ENCODE assay signal across 7 cellular contexts in genomic region chrX:130109429-130110378, GRCh38. TPM values are rescaled to one million over a fixed set of nuclear protein-coding genes. Genes with fewer than 3 reads are reported as not detected.
DNase-seq lines count a peak whose midpoint lies in the region; ATAC-seq and TF ChIP-seq lines count a peak whose summit lies in the region.

No MANE protein-coding gene starts in this region.

- peak overlapping the region; percentile 49 for H2AFZ ChIP-seq in hepatocyte

- H3K4me3 Mint-ChIP-seq in activated T-helper 2 cell treated with anti-CD3 and anti-CD28 coated beads, Interferon-gamma antibody, Interleukin-2, Interleukin-4, amounts not matched to agents 10 μg/mL and 5 μg/mL and 100 μg/mL, durations not matched to agents 14 hours and 24 hours and 36 hours (ENCODE audit: low read depth): peak overlapping the region; percentile 94
- H3K4me3 Mint-ChIP-seq in stimulated activated effector memory CD8-positive, alpha-beta T cell treated with anti-CD3 and anti-CD28 coated beads, Interleukin-12 subunit alpha, Interleukin-12 subunit beta, amount 100 ng/mL, for 72 hours: peak overlapping the region; percentile 84

- ATAC-seq in HG03342 (IDR thresholded peaks at IDR 0.05; ENCODE audit: unreplicated experiment): peak; percentile 5
- peak; percentile 43 for ATAC-seq in stimulated activated effector memory CD8-positive, alpha-beta T cell treated with anti-CD3 and anti-CD28 coated beads, Interleukin-12 subunit alpha, Interleukin-12 subunit beta, amount 100 ng/mL, for 72 hours
- ATAC-seq in HG03439 (IDR thresholded peaks at IDR 0.05; ENCODE audit: unreplicated experiment): no peak
- ATAC-seq in esophagus mucosa: no peak

- no peak for TF ChIP-seq CTCF in hepatocyte (IDR thresholded peaks at IDR 0.05; ENCODE audit: poor library complexity)

- H3K4me3 ChIP-seq in hepatocyte: peak overlapping the region; percentile 77

- H3K4me2 ChIP-seq in hepatocyte: peak overlapping the region; percentile 76

- no peaks in the 10 kb centered on the region for H3K27me3 ChIP-seq in hepatocyte

- peak; percentile 34 for TF ChIP-seq POLR2A in GM18951 (IDR thresholded peaks at IDR 0.05; ENCODE audit: extremely low read depth, insufficient read depth, insufficient read length)

- peak overlapping the region; percentile 99 for H3K27ac ChIP-seq in hepatocyte

- intact Hi-C loops in activated T-helper 2 cell treated with anti-CD3 and anti-CD28 coated beads, Interferon-gamma antibody, Interleukin-2, Interleukin-4, amounts not matched to agents 10 μg/mL and 5 μg/mL and 100 μg/mL, durations not matched to agents 14 hours and 24 hours and 36 hours (cut with micrococcal nuclease): loop anchor here (1.0 to 2.0 kb wide), 3 partner anchors 17 to 55 kb away; partner anchors contain the start of gene AIFM1

- H3K4me1 ChIP-seq in hepatocyte (ENCODE audit: insufficient read depth): peaks cover 7% of the 10 kb centered on the region

- H3K36me3 ChIP-seq in hepatocyte (replicated peaks; ENCODE audit: insufficient read depth, low read depth): no peaks in the 10 kb centered on the region

- in situ Hi-C loops in GM18951 (cut with MboI; ENCODE audit: low sequenced_read_pairs, unreplicated experiment): no loop called here

- peak overlapping the region; percentile 84 for H3K27ac Mint-ChIP-seq in activated T-helper 2 cell treated with anti-CD3 and anti-CD28 coated beads, Interferon-gamma antibody, Interleukin-2, Interleukin-4, amounts not matched to agents 10 μg/mL and 5 μg/mL and 100 μg/mL, durations not matched to agents 14 hours and 24 hours and 36 hours
- H3K27ac Mint-ChIP-seq in stimulated activated effector memory CD8-positive, alpha-beta T cell treated with anti-CD3 and anti-CD28 coated beads, Interleukin-12 subunit alpha, Interleukin-12 subunit beta, amount 100 ng/mL, for 72 hours: peak overlapping the region; percentile 78

- peaks cover 37% of the 10 kb centered on the region for H3K79me2 ChIP-seq in hepatocyte

- peaks cover 36% of the 10 kb centered on the region for H3K4me1 Mint-ChIP-seq in activated T-helper 2 cell treated with anti-CD3 and anti-CD28 coated beads, Interferon-gamma antibody, Interleukin-2, Interleukin-4, amounts not matched to agents 10 μg/mL and 5 μg/mL and 100 μg/mL, durations not matched to agents 14 hours and 24 hours and 36 hours (ENCODE audit: low read depth)
- H3K4me1 Mint-ChIP-seq in stimulated activated effector memory CD8-positive, alpha-beta T cell treated with anti-CD3 and anti-CD28 coated beads, Interleukin-12 subunit alpha, Interleukin-12 subunit beta, amount 100 ng/mL, for 72 hours: peaks cover 40% of the 10 kb centered on the region

- no peaks in the 10 kb centered on the region for H3K9me3 ChIP-seq in hepatocyte (ENCODE audit: low read depth)

- H3K27me3 Mint-ChIP-seq in activated T-helper 2 cell treated with anti-CD3 and anti-CD28 coated beads, Interferon-gamma antibody, Interleukin-2, Interleukin-4, amounts not matched to agents 10 μg/mL and 5 μg/mL and 100 μg/mL, durations not matched to agents 14 hours and 24 hours and 36 hours (ENCODE audit: low read depth): no peaks in the 10 kb centered on the region

- no peak for DNase-seq in activated T-helper 2 cell treated with anti-CD3 and anti-CD28 coated beads, Interferon-gamma antibody, Interleukin-2, Interleukin-4, amounts not matched to agents 10 μg/mL and 5 μg/mL and 100 μg/mL, durations not matched to agents 14 hours and 24 hours and 36 hours (ENCODE audit: low spot score)
- peak; percentile 40 for DNase-seq in hepatocyte (ENCODE audit: low spot score)
- DNase-seq in stimulated activated effector memory CD8-positive, alpha-beta T cell treated with anti-CD3 and anti-CD28 coated beads, Interleukin-12 subunit alpha, Interleukin-12 subunit beta, amount 100 ng/mL, for 72 hours (ENCODE audit: low spot score in 2 of 2): peak in 1 of 2 donors; percentile 50

- WGBS in hepatocyte (ENCODE audit: low lambda C conversion rate, missing lambda C conversion rate): 57% methylated on average over 39 of the region's 81 CpGs

- no peaks in the 10 kb centered on the region for H3K9me2 ChIP-seq in hepatocyte (replicated peaks; ENCODE audit: insufficient read depth)

- no peaks in the 10 kb centered on the region for H4K20me1 ChIP-seq in hepatocyte (ENCODE audit: insufficient read depth, poor library complexity, severe bottlenecking)

- H3K36me3 Mint-ChIP-seq in activated T-helper 2 cell treated with anti-CD3 and anti-CD28 coated beads, Interferon-gamma antibody, Interleukin-2, Interleukin-4, amounts not matched to agents 10 μg/mL and 5 μg/mL and 100 μg/mL, durations not matched to agents 14 hours and 24 hours and 36 hours (ENCODE audit: low read depth): peaks cover 10% of the 10 kb centered on the region
- peaks cover 22% of the 10 kb centered on the region for H3K36me3 Mint-ChIP-seq in stimulated activated effector memory CD8-positive, alpha-beta T cell treated with anti-CD3 and anti-CD28 coated beads, Interleukin-12 subunit alpha, Interleukin-12 subunit beta, amount 100 ng/mL, for 72 hours

- no peaks in the 10 kb centered on the region for H3K9me3 Mint-ChIP-seq in activated T-helper 2 cell treated with anti-CD3 and anti-CD28 coated beads, Interferon-gamma antibody, Interleukin-2, Interleukin-4, amounts not matched to agents 10 μg/mL and 5 μg/mL and 100 μg/mL, durations not matched to agents 14 hours and 24 hours and 36 hours
- no peaks in the 10 kb centered on the region for H3K9me3 Mint-ChIP-seq in stimulated activated effector memory CD8-positive, alpha-beta T cell treated with anti-CD3 and anti-CD28 coated beads, Interleukin-12 subunit alpha, Interleukin-12 subunit beta, amount 100 ng/mL, for 72 hours

RNA-seq across cellular contexts. Expression of gene ELF4, which starts 0.6 kb away (rescaled TPM):
- total RNA-seq in activated T-helper 2 cell treated with anti-CD3 and anti-CD28 coated beads, Interferon-gamma antibody, Interleukin-2, Interleukin-4, amounts not matched to agents 10 μg/mL and 5 μg/mL and 100 μg/mL, durations not matched to agents 14 hours and 24 hours and 36 hours: 31.8 and 33.6 TPM in 2 replicates
- total RNA-seq in hepatocyte: 19.9 and 21.1 TPM in 2 replicates
- polyA plus RNA-seq in hepatocyte: 13.6 and 18.9 TPM in 2 replicates
- total RNA-seq in esophagus mucosa: 11.2 TPM

RNA-seq across cellular contexts. Expression of gene AIFM1, which starts 55.9 kb away (rescaled TPM):
- 48.7 and 51.1 TPM in 2 replicates for total RNA-seq in activated T-helper 2 cell treated with anti-CD3 and anti-CD28 coated beads, Interferon-gamma antibody, Interleukin-2, Interleukin-4, amounts not matched to agents 10 μg/mL and 5 μg/mL and 100 μg/mL, durations not matched to agents 14 hours and 24 hours and 36 hours
- total RNA-seq in hepatocyte: 54.9 and 60.0 TPM in 2 replicates
- 65.2 and 70.8 TPM in 2 replicates for polyA plus RNA-seq in hepatocyte
- 21.9 TPM for total RNA-seq in esophagus mucosa

Comparison
In these comparisons a context has a peak if more than half of its experiments do, and no peak if none do; other contexts are left out.
1. ATAC-seq: peak in HG03342 (single experiment) and stimulated activated effector memory CD8-positive, alpha-beta T cell treated with anti-CD3 and anti-CD28 coated beads, Interleukin-12 subunit alpha, Interleukin-12 subunit beta, amount 100 ng/mL, for 72 hours (single experiment); none in HG03439 (single experiment) and esophagus mucosa (single experiment).